Comparison of ENCODE assay signal across 26 cellular contexts in the genomic region with DNA sequence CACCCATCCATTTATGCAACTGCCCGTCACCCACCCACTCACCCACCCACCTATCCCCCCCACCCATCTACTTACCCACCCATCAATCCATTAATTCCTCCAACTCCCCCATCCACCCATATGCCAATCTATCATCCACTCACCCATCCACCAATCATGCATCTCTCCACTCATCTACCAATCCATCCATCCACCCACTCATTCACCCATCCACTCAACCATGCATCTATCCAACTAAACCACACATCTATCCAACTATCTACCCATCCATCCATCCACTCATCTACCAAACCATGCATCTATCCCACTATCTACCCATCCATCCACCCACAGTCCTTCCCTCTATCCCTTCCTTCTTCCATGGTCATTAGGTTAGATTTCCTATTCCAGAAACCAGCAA. TPM values are rescaled to one million over a fixed set of nuclear protein-coding genes. Genes with fewer than 3 reads are reported as not detected.
DNase-seq lines count a peak whose midpoint lies in the region; ATAC-seq, FAIRE-seq and TF ChIP-seq lines count a peak whose summit lies in the region.
"Had no signal": no experiment of that assay in that cellular context is flagged by ENCODE, and none has a peak within 500 bp of the region (broad histone marks: within the 10 kb centered on the region; RNA-seq: fewer than 3 reads in every experiment).

No MANE protein-coding gene starts in this region.

- no peak overlapping the region for H3K23ac ChIP-seq in IMR-90 (ENCODE audit: low read depth, low read length)

- no peak overlapping the region for H4K8ac ChIP-seq in IMR-90 (ENCODE audit: low read depth in 2 of 2, low read length in 2 of 2)

- 0 out of 2 replicates have a peak, but pooled peaks cover under 1% of the 10 kb centered on the region for H3K9me1 ChIP-seq in IMR-90 (ENCODE audit: insufficient read depth, low read length)
- no peaks in the 10 kb centered on the region for H3K9me1 ChIP-seq in K562 (ENCODE audit: control insufficient read depth, insufficient read depth, low read length)

- TF ChIP-seq RAD21 in IMR-90 (IDR thresholded peaks at IDR 0.05; ENCODE audit: low read length), result no peak
- TF ChIP-seq RAD21 in K562 (CRISPR knock-in tag; conservative IDR thresholded peaks at IDR 0.05 in 1 of 2, IDR thresholded peaks at IDR 0.05 in 1 of 2), result no peak

- no peak overlapping the region for H2AK5ac ChIP-seq in IMR-90 (ENCODE audit: low read depth, low read length)

- no peak overlapping the region for H4K5ac ChIP-seq in IMR-90 (ENCODE audit: low read depth, low read length)

- H4K91ac ChIP-seq in IMR-90 (ENCODE audit: insufficient read depth, low read depth, low read length), result no peak overlapping the region

- no peak for ATAC-seq in IMR-90 (ENCODE audit: low read depth)
- ATAC-seq in K562, result no peak
- no peak for ATAC-seq in natural killer cell treated with Interleukin-12 subunit alpha and Interleukin-12 subunit beta and Interleukin-15 and Interleukin-18, amount 100 ng/mL, for 72 hours
- ATAC-seq: A549, HCT116 had no signal

- peaks cover 28 to 38% of the 10 kb centered on the region in 2 donors for H3K27me3 Mint-ChIP-seq in natural killer cell treated with Interleukin-12 subunit alpha and Interleukin-12 subunit beta and Interleukin-15 and Interleukin-18, amount 100 ng/mL, for 72 hours

- TF ChIP-seq CTCF in HEK293 (tag by site-specific recombination; IDR thresholded peaks at IDR 0.05) (no peak), IMR-90 (conservative IDR thresholded peaks at IDR 0.05; ENCODE audit: low read depth, low read length) (no peak), K562 (IDR thresholded peaks at IDR 0.05 in 2 of 3, conservative IDR thresholded peaks at IDR 0.05 in 1 of 3; ENCODE audit: insufficient read depth in 2 of 3, low read depth in 1 of 3, low read length in 3 of 3) (no peak)

- POLR2A ChIA-PET in HEK293 (lab: Yijun Ruan, JAX), result no interaction called here
- POLR2A ChIA-PET in IMR-90 (lab: Charles Lee; ENCODE audit: unreplicated experiment), result no interaction called here
- POLR2A ChIA-PET in K562 (lab: Yijun Ruan, JAX), result interaction anchor here (0.6 to 1.3 kb wide), 2 partner anchors 11 to 392 kb away, joined by 3 to 5 read pairs; no protein-coding TSS in a partner anchor

- no peak overlapping the region for H2BK120ac ChIP-seq in IMR-90 (ENCODE audit: low read depth, low read length)

- H3K4me1 Mint-ChIP-seq in natural killer cell treated with Interleukin-12 subunit alpha and Interleukin-12 subunit beta and Interleukin-15 and Interleukin-18, amount 100 ng/mL, for 72 hours (ENCODE audit: low read depth in 2 of 2), result peaks cover 8 to 11% of the 10 kb centered on the region in 2 donors

- H3K79me1 ChIP-seq in IMR-90 (ENCODE audit: low read depth in 1 of 2, low read length in 2 of 2), result no peaks in the 10 kb centered on the region

- no peaks in the 10 kb centered on the region for H3K9me3 ChIP-seq in HEK293 (ENCODE audit: control insufficient read depth, insufficient read depth, low read depth, low read length)
- no peaks in the 10 kb centered on the region for H3K9me3 ChIP-seq in IMR-90 (ENCODE audit: control insufficient read depth, insufficient read depth, low read length)
- no peaks in the 10 kb centered on the region for H3K9me3 ChIP-seq in K562 (replicated peaks; ENCODE audit: control insufficient read depth, insufficient read depth, low read depth, low read length)
- H3K9me3 ChIP-seq: A549; BE2C; BLaER1 treated with 17β-estradiol and CSF1 and Interleukin-3, amounts not matched to agents 10 nM and 100 nM had no signal

- TF ChIP-seq POLR2A in IMR-90 (IDR thresholded peaks at IDR 0.05; ENCODE audit: low read depth, low read length) (no peak), K562 (conservative IDR thresholded peaks at IDR 0.05) (no peak)

- H3K4me2 ChIP-seq in IMR-90 (ENCODE audit: low read depth, low read length), result no peak overlapping the region
- no peak overlapping the region for H3K4me2 ChIP-seq in K562 (ENCODE audit: insufficient read depth, low read length)
- H3K4me2 ChIP-seq: A549; BLaER1 treated with 17β-estradiol and CSF1 and Interleukin-3, amounts not matched to agents 10 nM and 100 nM had no signal

- dilution Hi-C loops in IMR-90 (cut with HindIII; ENCODE audit: low sequenced_read_pairs, unreplicated experiment), result no loop called here

- H4K20me1 ChIP-seq in IMR-90 (ENCODE audit: insufficient read depth, low read length), result no peaks in the 10 kb centered on the region
- H4K20me1 ChIP-seq in K562 (replicated peaks; ENCODE audit: control insufficient read depth, insufficient read depth, low read length), result peaks cover 9% of the 10 kb centered on the region; the same call in 1 of the 2 replicates

- CTCF ChIA-PET in HEK293 (lab: Yijun Ruan, JAX) (interaction anchor here (1.0 to 2.2 kb wide), 3 partner anchors 16 to 107 kb away, joined by 3 to 20 read pairs (median 6); no protein-coding TSS in a partner anchor), IMR-90 (lab: Yijun Ruan, JAX) (no interaction called here), K562 (lab: Yijun Ruan, JAX; ENCODE audit: low intra/inter-chr PET ratio) (interaction anchor here (2.4 to 3.3 kb wide), 2 partner anchors 87 to 107 kb away, joined by 22 to 40 read pairs; no protein-coding TSS in a partner anchor)

- H3K27ac ChIP-seq in HEK293 (ENCODE audit: extremely low read depth, low read depth, low read length) (no peak overlapping the region), IMR-90 (ENCODE audit: insufficient read depth, low read length) (no peak overlapping the region), K562 (ENCODE audit: extremely low read depth, low read depth, low read length) (no peak overlapping the region)
- H3K27ac ChIP-seq: A549; BLaER1 treated with 17β-estradiol and CSF1 and Interleukin-3, amounts not matched to agents 10 nM and 100 nM; GM23248 had no signal

- intact Hi-C loops in IMR-90 (cut with micrococcal nuclease), result no loop called here
- intact Hi-C loops in K562 (cut with micrococcal nuclease), result no loop called here

- H3K4me3 ChIP-seq in HEK293 (ENCODE audit: low read depth, low read length) (no peak overlapping the region), IMR-90 (ENCODE audit: insufficient read depth, low read depth, low read length) (no peak overlapping the region), K562 (no peak overlapping the region)
- H3K4me3 ChIP-seq: A549; BLaER1 treated with 17β-estradiol and CSF1 and Interleukin-3, amounts not matched to agents 10 nM and 100 nM; GM23248 had no signal

- 20% methylated on average over 1 of the region's 1 CpG; no CpG with 5 or more reads in 1 of the 2 experiments for WGBS in IMR-90 (ENCODE audit: extremely low coverage in 2 of 2, insufficient read length in 1 of 2), 2 experiments
- no CpG with 5 or more reads among the region's 1 CpG for WGBS in K562 (ENCODE audit: insufficient coverage, low coverage, missing lambda C conversion rate)

- H3K18ac ChIP-seq in IMR-90 (ENCODE audit: low read depth, low read length), result no peak overlapping the region

- H3K14ac ChIP-seq in IMR-90 (replicated peaks; ENCODE audit: low read depth, low read length), result no peak overlapping the region

- no peaks in the 10 kb centered on the region for H3K36me3 Mint-ChIP-seq in natural killer cell treated with Interleukin-12 subunit alpha and Interleukin-12 subunit beta and Interleukin-15 and Interleukin-18, amount 100 ng/mL, for 72 hours
- H3K36me3 Mint-ChIP-seq: CD14-positive monocyte; CD8-positive, alpha-beta memory T cell had no signal

- no peak overlapping the region for H3K56ac ChIP-seq in IMR-90 (ENCODE audit: extremely low read depth, insufficient read depth, low read length)

- H3K27ac Mint-ChIP-seq in natural killer cell treated with Interleukin-12 subunit alpha and Interleukin-12 subunit beta and Interleukin-15 and Interleukin-18, amount 100 ng/mL, for 72 hours, result no peak overlapping the region
- H3K27ac Mint-ChIP-seq: CD14-positive monocyte; CD4-positive, alpha-beta T cell; H9; HFFc6 had no signal

- H3K4me3 Mint-ChIP-seq in natural killer cell treated with Interleukin-12 subunit alpha and Interleukin-12 subunit beta and Interleukin-15 and Interleukin-18, amount 100 ng/mL, for 72 hours, result no peak overlapping the region
- H3K4me3 Mint-ChIP-seq: CD14-positive monocyte; CD4-positive, alpha-beta T cell; CD8-positive, alpha-beta memory T cell; H9; HFFc6 had no signal

- H2AFZ ChIP-seq in IMR-90 (replicated peaks; ENCODE audit: low read length, poor library complexity) (no peak overlapping the region), K562 (ENCODE audit: low read depth, low read length) (no peak overlapping the region)
- H2AFZ ChIP-seq: GM23248 had no signal

- BruUV-seq in IMR-90 (replicated peaks; lab: Mats Ljungman, UMichigan) (no TSS peak), K562 (replicated peaks; lab: Mats Ljungman, UMichigan) (no TSS peak)

- no peaks in the 10 kb centered on the region for H3K79me2 ChIP-seq in K562 (ENCODE audit: control insufficient read depth, insufficient read depth, low read length)

- no peaks in the 10 kb centered on the region for H3K36me3 ChIP-seq in HEK293 (ENCODE audit: control insufficient read depth in 2 of 2, insufficient read depth in 1 of 2, low read length in 2 of 2)
- no peaks in the 10 kb centered on the region for H3K36me3 ChIP-seq in IMR-90 (ENCODE audit: control insufficient read depth, insufficient read depth, low read length)
- no peaks in the 10 kb centered on the region for H3K36me3 ChIP-seq in K562 (ENCODE audit: control insufficient read depth, insufficient read depth, low read length)
- H3K36me3 ChIP-seq: BE2C; BLaER1 treated with 17β-estradiol and CSF1 and Interleukin-3, amounts not matched to agents 10 nM and 100 nM had no signal

- in situ Hi-C loops in IMR-90 (cut with MboI; ENCODE audit: low sequenced_read_pairs), result loop anchor here (10.0 kb wide), 3 partner anchors 90 to 400 kb away; no protein-coding TSS in a partner anchor
- in situ Hi-C loops in K562 (cut with MboI), result loop anchor here (10.0 kb wide), 2 partner anchors 250 to 400 kb away; no protein-coding TSS in a partner anchor

- H3K27me3 ChIP-seq in IMR-90 (ENCODE audit: control insufficient read depth, insufficient read depth, low read length) (peaks cover 44% of the 10 kb centered on the region), K562 (ENCODE audit: control insufficient read depth in 2 of 2, insufficient read depth in 2 of 2, low read length in 2 of 2) (peaks cover 9 to 38% of the 10 kb centered on the region in 2 experiments; a peak in 4 of 5 replicates)

- H2BK20ac ChIP-seq in IMR-90 (ENCODE audit: low read depth, low read length), result no peak overlapping the region

- DNase-seq in IMR-90, result no peak
- DNase-seq in K562 (ENCODE audit: extremely low read depth in 1 of 4, low spot score in 3 of 4), result no peak
- no peak for DNase-seq in natural killer cell treated with Interleukin-12 subunit alpha and Interleukin-12 subunit beta and Interleukin-15 and Interleukin-18, amount 100 ng/mL, for 72 hours (ENCODE audit: low spot score)
- DNase-seq in activated CD4-positive, alpha-beta T cell treated with anti-CD3 and anti-CD28 coated beads, Interleukin-2, amount 50 U/mL, for 1 hour, result no peak
- DNase-seq in iPS-NIHi11 (ENCODE audit: low spot score), result no peak
- DNase-seq: 8988T; ACHN; AML-193; BE2C; CD4-positive, alpha-beta T cell; CD8-positive, alpha-beta memory T cell; DMS53; GF-D8; GM23248; H9; HFFc6 had no signal

- H3K4ac ChIP-seq in IMR-90 (ENCODE audit: low read depth, low read length), result no peak overlapping the region

- H3K9ac ChIP-seq in IMR-90 (ENCODE audit: low read depth, low read length) (no peak overlapping the region), K562 (ENCODE audit: insufficient read depth in 1 of 2, low read depth in 2 of 2, low read length in 2 of 2) (no peak overlapping the region)
- H3K9ac ChIP-seq: BLaER1 treated with 17β-estradiol and CSF1 and Interleukin-3, amounts not matched to agents 10 nM and 100 nM; GM23248 had no signal

- peak overlapping the region; percentile 6 for H2AK9ac ChIP-seq in IMR-90 (replicated peaks; ENCODE audit: low read depth, low read length, poor library complexity)

- no peaks in the 10 kb centered on the region for H3K9me3 Mint-ChIP-seq in natural killer cell treated with Interleukin-12 subunit alpha and Interleukin-12 subunit beta and Interleukin-15 and Interleukin-18, amount 100 ng/mL, for 72 hours
- H3K9me3 Mint-ChIP-seq: CD14-positive monocyte; CD4-positive, alpha-beta T cell; CD8-positive, alpha-beta memory T cell; H9; HFFc6 had no signal

- no peaks in the 10 kb centered on the region for H3K4me1 ChIP-seq in HEK293 (ENCODE audit: control insufficient read depth, insufficient read depth, low read length)
- no peaks in the 10 kb centered on the region for H3K4me1 ChIP-seq in IMR-90 (ENCODE audit: control insufficient read depth, insufficient read depth, low read length)
- peaks cover 0 to 7% of the 10 kb centered on the region in 2 experiments; a peak in 3 of 5 replicates for H3K4me1 ChIP-seq in K562 (replicated peaks in 1 of 2; ENCODE audit: control insufficient read depth in 2 of 2, insufficient read depth in 2 of 2, low read length in 2 of 2)
- H3K4me1 ChIP-seq: BE2C had no signal

- FAIRE-seq in K562 (lab: Jason Lieb, UNC), result no peak
- FAIRE-seq: A549, D721Med, GM12891 had no signal

- no peak for TF ChIP-seq EP300 in K562 (IDR thresholded peaks at IDR 0.05; ENCODE audit: low read length)

- no peak overlapping the region for H2BK15ac ChIP-seq in IMR-90 (ENCODE audit: low read depth, low read length)

- no peak overlapping the region for H2BK5ac ChIP-seq in IMR-90 (ENCODE audit: low read depth, low read length, poor library complexity, severe bottlenecking)

RNA-seq across cellular contexts. Expression of gene ARHGAP40, which starts 43.0 kb away (rescaled TPM):
- not detected in 2 replicates for total RNA-seq in IMR-90 (2012; rRNA removed)
- not detected in 2 replicates for polyA plus RNA-seq in IMR-90 (2012; rRNA removed)
- not detected in 2 replicates for polyA plus RNA-seq in IMR-90 (2012; cell fraction: cytosol; rRNA removed)
- not detected in 2 replicates for polyA plus RNA-seq in IMR-90 (2012; cell fraction: nucleus; rRNA removed; ENCODE audit: low replicate concordance)
- 0.09 TPM in 1 of 2 replicates, not detected in the other for total RNA-seq in K562 (2011; cell fraction: chromatin; rRNA removed; ENCODE audit: low replicate concordance)
- not detected in 2 replicates for total RNA-seq in K562 (2011; cell fraction: nucleolus; rRNA removed)
- not detected in 2 replicates for total RNA-seq in K562 (2011; cell fraction: nucleoplasm; rRNA removed)
- not detected in 2 replicates for total RNA-seq in K562 (2014; rRNA removed)
- not detected in 2 replicates for total RNA-seq in K562 (2014; rRNA removed; fragmentation: Illumina TruSeq; extraction: Trizol)
- not detected in 2 replicates for total RNA-seq in K562 (2015; rRNA removed; fragmentation: Illumina TruSeq; extraction: Trizol)
- total RNA-seq in K562 (2021), result not detected in 2 replicates
- polyA plus RNA-seq in K562 (2011; rRNA removed), result not detected in 2 replicates
- polyA plus RNA-seq in K562 (2011; cell fraction: cytosol; rRNA removed), result not detected in 2 replicates
- 0.10 and 0.11 TPM in 2 replicates for polyA plus RNA-seq in K562 (2011; cell fraction: nucleus; rRNA removed)
- polyA plus RNA-seq in K562 (2012), result 0.03 TPM in 1 of 2 replicates, not detected in the other
- polyA plus RNA-seq in K562 (2014; fragmentation: Illumina TruSeq; extraction: Trizol), result not detected in 2 replicates
- polyA plus RNA-seq in K562 (2014; fragmentation: Nextera tagmentation; extraction: Ambion mirVana), result not detected
- not detected in 2 replicates for polyA plus RNA-seq in K562 (2014; rRNA removed)
- not detected in 2 replicates for polyA minus RNA-seq in K562 (2011; rRNA and poly(A)+ RNA removed)
- not detected in 2 replicates for polyA minus RNA-seq in K562 (2011; cell fraction: cytosol; rRNA and poly(A)+ RNA removed)
- not detected in 2 replicates for polyA minus RNA-seq in K562 (2011; cell fraction: nucleus; rRNA and poly(A)+ RNA removed)
- total RNA-seq in natural killer cell treated with Interleukin-12 subunit alpha and Interleukin-12 subunit beta and Interleukin-15 and Interleukin-18, amount 100 ng/mL, for 72 hours, result not detected
- total RNA-seq: CD4-positive, alpha-beta T cell; CD8-positive, alpha-beta memory T cell; Daoy; G401; GM23248; H4 had no signal
- polyA plus RNA-seq: A549; CD14-positive monocyte; CD8-positive, alpha-beta memory T cell; GM23248 had no signal

Comparison
In these comparisons a context has a peak if more than half of its experiments do, and no peak if none do; other contexts are left out.
1. Of the 44 proteins assayed by ChIP-seq in both K562 and HEK293: peak only in K562: none; only in HEK293: ZBTB17; in both: none; in neither: 43.